ENCODE assay signal across 19 cellular contexts in the genomic region with DNA sequence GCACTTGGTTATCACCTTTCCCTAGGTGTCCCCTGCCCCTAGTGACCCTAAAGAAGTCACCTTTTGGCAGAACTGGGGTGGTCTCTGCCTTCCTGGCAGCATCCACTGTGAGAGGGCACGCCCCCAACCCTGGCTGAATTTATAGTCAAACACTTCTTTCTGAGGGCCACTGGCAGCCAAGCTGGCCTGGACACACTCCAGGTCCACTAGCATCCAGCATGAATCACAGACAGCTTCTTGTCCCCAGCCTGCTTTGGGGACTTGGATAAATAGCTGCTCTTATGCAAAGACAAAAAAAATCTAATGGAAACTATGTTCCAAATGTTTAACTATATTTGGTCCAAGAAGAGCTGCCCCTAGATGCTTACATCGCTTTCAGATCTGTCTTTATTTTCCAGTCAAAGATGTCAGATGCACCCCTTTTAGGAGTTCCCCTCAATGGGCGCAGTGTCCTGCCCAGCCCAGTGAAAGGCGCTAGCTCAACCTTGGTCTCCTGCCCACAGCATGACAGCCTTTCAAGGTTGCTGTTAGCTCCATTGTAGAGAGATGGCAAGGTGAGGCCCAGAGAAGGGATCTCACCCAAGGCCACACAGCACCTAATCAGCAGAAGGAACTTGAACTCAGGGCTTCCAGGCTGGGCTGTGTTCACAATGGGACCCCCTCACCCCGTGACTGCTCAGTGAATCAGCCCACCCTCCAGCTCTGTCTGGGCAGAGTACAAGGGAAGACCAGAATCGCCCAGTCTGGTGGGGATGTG. TPM values are rescaled to one million over a fixed set of nuclear protein-coding genes. Genes with fewer than 3 reads are reported as not detected.
A peak's percentile ranks its signal among the peaks of the same experiment; 100 is the strongest.
DNase-seq lines count a peak whose midpoint lies in the region; ATAC-seq and TF ChIP-seq lines count a peak whose summit lies in the region.
"Had no signal": no experiment of that assay in that cellular context is flagged by ENCODE, and none has a peak within 500 bp of the region (broad histone marks: within the 10 kb centered on the region; RNA-seq: fewer than 3 reads in every experiment).

No MANE protein-coding gene starts in this region.

- TF ChIP-seq POLR2A in esophagus squamous epithelium (IDR thresholded peaks at IDR 0.05) (no peak), stomach (IDR thresholded peaks at IDR 0.05) (no peak)

- H3K4me3 ChIP-seq in esophagus squamous epithelium (no peak overlapping the region), lower lobe of right lung (no peak overlapping the region), stomach (no peak overlapping the region)
- H3K4me3 ChIP-seq: mucosa of descending colon had no signal

- intact Hi-C loops in esophagus squamous epithelium (cut with DNase I), result no loop called here
- intact Hi-C loops in lower lobe of right lung (cut with DNase I), result no loop called here
- intact Hi-C loops in stomach (cut with DNase I; ENCODE audit: low total_unique reads), result no loop called here

- peak; percentile 45 for DNase-seq in EH (ENCODE audit: low read depth)
- DNase-seq in esophagus squamous epithelium (lab: John Stamatoyannopoulos, UW), result no peak
- DNase-seq in lower lobe of right lung, result no peak
- no peak for DNase-seq in stomach
- no peak for DNase-seq in DMS 273 treated with DMSO at 0.1 percent for 48 hours (lab: John Stamatoyannopoulos, UW)
- DNase-seq in HT-29 (ENCODE audit: low spot score), result no peak
- DNase-seq: activated CD4-positive, alpha-beta memory T cell treated with anti-CD3 and anti-CD28 coated beads, Interleukin-2, amount 10 ng/mL, durations not matched to agents 7 days and 5 days; COR-L47; GF-D8; mucosa of descending colon; MV-4-11; NCI-H2171 treated with DMSO at 0.1 percent for 48 hours; stimulated activated CD4-positive, alpha-beta T cell treated with anti-CD3 and anti-CD28 coated beads, Interleukin-15, amount 100 ng/mL, for 24 hours had no signal

- peaks cover 3 to 84% (median 17%) of the 10 kb centered on the region in 3 donors for H3K4me1 ChIP-seq in esophagus squamous epithelium
- peaks cover 19% of the 10 kb centered on the region for H3K4me1 ChIP-seq in lower lobe of right lung
- H3K4me1 ChIP-seq in stomach, result peaks cover 0 to 42% (median 3%) of the 10 kb centered on the region in 4 donors

- H3K36me3 ChIP-seq in esophagus squamous epithelium, result peaks cover 0 to 10% (median 0%) of the 10 kb centered on the region in 3 donors
- peaks cover 10% of the 10 kb centered on the region for H3K36me3 ChIP-seq in lower lobe of right lung
- H3K36me3 ChIP-seq in stomach, result peaks cover 0 to 23% (median 3%) of the 10 kb centered on the region in 4 donors

- no peak for TF ChIP-seq CTCF in esophagus squamous epithelium (IDR thresholded peaks at IDR 0.05)
- no peak for TF ChIP-seq CTCF in lower lobe of right lung (IDR thresholded peaks at IDR 0.05)
- TF ChIP-seq CTCF in stomach (IDR thresholded peaks at IDR 0.05), result no peak

- H3K27me3 ChIP-seq in esophagus squamous epithelium (peaks cover 0 to 10% (median 0%) of the 10 kb centered on the region in 4 donors), lower lobe of right lung (ENCODE audit: low read depth) (no peaks in the 10 kb centered on the region), stomach (peaks cover 0 to 12% (median 0%) of the 10 kb centered on the region in 3 donors)

- ATAC-seq in lower lobe of right lung (no peak), HG02981 (IDR thresholded peaks at IDR 0.05; ENCODE audit: unreplicated experiment) (no peak), HG03469 (IDR thresholded peaks at IDR 0.05; ENCODE audit: unreplicated experiment) (no peak)
- ATAC-seq: mucosa of descending colon had no signal

- TF ChIP-seq EP300 in stomach (IDR thresholded peaks at IDR 0.05), result no peak

- WGBS in esophagus squamous epithelium, 2 donors, result 80 to 81% methylated on average over 3 to 4 of the region's 6 CpGs
- WGBS in stomach, 5 donors, result 78 to 89% (median 81%) methylated on average over 6 of the region's 6 CpGs

- H3K27ac ChIP-seq in esophagus squamous epithelium, result peak overlapping the region; percentile 3 to 92 (median 83)
- H3K27ac ChIP-seq in lower lobe of right lung, result peak overlapping the region; percentile 43
- H3K27ac ChIP-seq in stomach, result peak overlapping the region in 4 of 5 donors; percentile 25 to 38 (median 32)

- H3K9me3 ChIP-seq in esophagus squamous epithelium (no peaks in the 10 kb centered on the region), lower lobe of right lung (no peaks in the 10 kb centered on the region), stomach (no peaks in the 10 kb centered on the region)
- H3K9me3 ChIP-seq: mucosa of descending colon had no signal

RNA-seq across cellular contexts. Expression of a gene that starts 7.0 kb away (rescaled TPM):
- total RNA-seq in esophagus squamous epithelium, result 10 to 100 TPM in 2 of 4 donors, 1 to 10 TPM in 2; 2.8 to 32.4 (median 8.9) TPM
- 21.5 TPM for total RNA-seq in lower lobe of right lung
- 10 to 100 TPM in 2 of 5 donors, 1 to 10 TPM in 2, under 1 TPM in 1; 0.58 to 27.7 (median 9.6) TPM for total RNA-seq in stomach
- polyA plus RNA-seq in stomach, result 10 to 100 TPM in 2 of 3 donors, 1 to 10 TPM in 1; 7.0 to 17.1 (median 12.2) TPM
- not detected in 2 replicates for total RNA-seq in HT-29 (2014; rRNA removed; shearing (Covaris generic))
- total RNA-seq: activated CD4-positive, alpha-beta memory T cell treated with anti-CD3 and anti-CD28 coated beads, Interleukin-2, amount 10 ng/mL, durations not matched to agents 7 days and 5 days; dermis microvascular lymphatic vessel endothelial cell had no signal

RNA-seq across cellular contexts. Expression of a gene that starts 15.6 kb away (rescaled TPM):
- total RNA-seq in esophagus squamous epithelium, result not detected
- 3.2 TPM for total RNA-seq in lower lobe of right lung
- 10 to 100 TPM in 1 of 5 donors, not detected in 4; 19.7 TPM for total RNA-seq in stomach
- polyA plus RNA-seq in stomach, result under 1 TPM in 2 of 3 donors, not detected in 1; 0.38 to 0.62 TPM
- total RNA-seq in HT-29 (2014; rRNA removed; shearing (Covaris generic)), result 0.39 and 0.64 TPM in 2 replicates
- total RNA-seq: A673; activated CD4-positive, alpha-beta memory T cell treated with anti-CD3 and anti-CD28 coated beads, Interleukin-2, amount 10 ng/mL, durations not matched to agents 7 days and 5 days; dermis microvascular lymphatic vessel endothelial cell; osteocyte; urinary bladder had no signal

RNA-seq across cellular contexts. Expression of a gene that starts 15.7 kb away (rescaled TPM):
- total RNA-seq in esophagus squamous epithelium (not detected), lower lobe of right lung (not detected), stomach (under 1 TPM in 1 of 5 donors, not detected in 4; 0.18 TPM)
- not detected for polyA plus RNA-seq in stomach
- total RNA-seq in HT-29 (2014; rRNA removed; shearing (Covaris generic)), result not detected in 2 replicates
- total RNA-seq: A673; activated CD4-positive, alpha-beta memory T cell treated with anti-CD3 and anti-CD28 coated beads, Interleukin-2, amount 10 ng/mL, durations not matched to agents 7 days and 5 days; dermis microvascular lymphatic vessel endothelial cell; osteocyte had no signal

RNA-seq across cellular contexts. Expression of a gene that starts 31.4 kb away (rescaled TPM):
- total RNA-seq in esophagus squamous epithelium (10 to 100 TPM; 12.8 to 21.0 (median 17.8) TPM), lower lobe of right lung (15.7 TPM), stomach (100 to 1,000 TPM in 1 of 5 donors, 10 to 100 TPM in 2, 1 to 10 TPM in 1, not detected in 1; 9.7 to 105 (median 20.2) TPM)
- polyA plus RNA-seq in stomach, result 10 to 100 TPM in 1 of 3 donors, 1 to 10 TPM in 2; 5.3 to 12.0 (median 6.1) TPM
- total RNA-seq in HT-29 (2014; rRNA removed; shearing (Covaris generic)), result 17.1 and 23.1 TPM in 2 replicates

RNA-seq across cellular contexts. Expression of a gene that starts 54.2 kb away (rescaled TPM):
- total RNA-seq in esophagus squamous epithelium (1 to 10 TPM; 1.6 to 6.3 (median 2.0) TPM), lower lobe of right lung (4.1 TPM), stomach (1 to 10 TPM in 4 of 5 donors, not detected in 1; 1.8 to 5.3 (median 2.6) TPM)
- 1 to 10 TPM in 2 of 3 donors, not detected in 1; 2.9 to 4.0 TPM for polyA plus RNA-seq in stomach
- total RNA-seq in HT-29 (2014; rRNA removed; shearing (Covaris generic)), result 0.74 and 1.4 TPM in 2 replicates

Comparison
In these comparisons a context has a peak if more than half of its experiments do, and no peak if none do; other contexts are left out.
1. H3K27ac ChIP-seq: peak in every context shown above with its lines; median percentile 83 in esophagus squamous epithelium; 43 in lower lobe of right lung; 32 in stomach.